In the genomic region with DNA sequence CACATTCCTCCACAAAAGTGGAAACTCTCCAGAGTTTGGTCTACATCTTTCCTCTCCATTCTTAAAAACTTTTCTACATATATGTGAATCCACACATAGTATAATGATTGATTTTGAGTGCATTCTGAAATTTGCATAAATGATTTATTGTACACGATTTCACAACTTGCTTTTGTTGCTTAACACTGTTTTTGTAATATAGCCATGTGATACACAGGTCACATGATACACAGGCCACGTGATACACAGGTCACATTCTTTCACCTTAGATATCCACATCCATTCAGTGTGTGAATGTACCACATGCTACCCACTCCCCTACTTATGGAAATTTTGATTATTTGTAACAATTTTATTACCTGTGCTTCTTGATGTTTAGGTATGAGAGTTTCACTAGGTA, we compare ENCODE assay signal across 14 cellular contexts.
DNase-seq lines count a peak whose midpoint lies in the region; ATAC-seq, FAIRE-seq and TF ChIP-seq lines count a peak whose summit lies in the region.
"Had no signal": no experiment of that assay in that cellular context is flagged by ENCODE, and none has a peak within 500 bp of the region (broad histone marks: within the 10 kb centered on the region; RNA-seq: fewer than 3 reads in every experiment).

No MANE protein-coding gene starts in this region.

- H3K36me3 ChIP-seq in Caco-2 (ENCODE audit: control insufficient read depth, insufficient read depth, low read length): no peaks in the 10 kb centered on the region
- H3K36me3 ChIP-seq in K562 (ENCODE audit: control insufficient read depth, insufficient read depth, low read length): no peaks in the 10 kb centered on the region
- H3K36me3 ChIP-seq: ascending aorta, neutrophil had no signal

- H3K4me3 Mint-ChIP-seq in Caco-2 (ENCODE audit: unreplicated experiment): no peak overlapping the region
- H3K4me3 Mint-ChIP-seq in nephron: no peak overlapping the region
- H3K4me3 Mint-ChIP-seq: dendritic cell treated with granulocyte-macrophage colony-stimulating factor and Interleukin-4, amounts not matched to agents 40 ng/mL and 50 ng/mL, for 4 days had no signal

- H3K27me3 ChIP-seq in Caco-2 (replicated peaks; ENCODE audit: control insufficient read depth, insufficient read depth, low read length): no peaks in the 10 kb centered on the region
- no peaks in the 10 kb centered on the region for H3K27me3 ChIP-seq in K562 (ENCODE audit: control insufficient read depth in 2 of 2, insufficient read depth in 2 of 2, low read length in 2 of 2)
- H3K27me3 ChIP-seq: ascending aorta, neutrophil had no signal

- no peak for FAIRE-seq in K562 (lab: Jason Lieb, UNC)

- CTCF ChIA-PET in Caco-2 (lab: Charles Lee) (no interaction called here), K562 (lab: Yijun Ruan, JAX; ENCODE audit: low intra/inter-chr PET ratio) (no interaction called here)

- no peaks in the 10 kb centered on the region for H3K79me2 ChIP-seq in K562 (ENCODE audit: control insufficient read depth, insufficient read depth, low read length)

- no peak overlapping the region for H3K9ac ChIP-seq in K562 (ENCODE audit: insufficient read depth in 1 of 2, low read depth in 2 of 2, low read length in 2 of 2)

- H3K36me3 Mint-ChIP-seq in Caco-2 (ENCODE audit: insufficient read depth, unreplicated experiment) (peaks cover 10% of the 10 kb centered on the region), nephron (ENCODE audit: low read depth) (no peaks in the 10 kb centered on the region)

- DNase-seq in Caco-2: peak; percentile 59 to 64
- DNase-seq in LNCaP clone FGC (ENCODE audit: low read depth): peak; percentile 70
- DNase-seq in K562 (ENCODE audit: extremely low read depth in 1 of 4, low spot score in 3 of 4): peak in 2 of 4 experiments; percentile 10 to 28
- DNase-seq in posterior cingulate gyrus: no peak
- no peak for DNase-seq in activated CD4-positive, alpha-beta T cell treated with anti-CD3 and anti-CD28 coated beads for 48 hours
- DNase-seq in NCI-H1417 (lab: John Stamatoyannopoulos, UW): no peak
- no peak for DNase-seq in hypothalamus (lab: John Stamatoyannopoulos, UW)
- DNase-seq: activated gamma-delta T cell treated with Interleukin-2 at 50 U/mL for 16 hours, NCI-H226 had no signal

- in situ Hi-C loops in K562 (cut with MboI): no loop called here

- ATAC-seq in K562: no peak

- H3K4me3 ChIP-seq in Caco-2 (ENCODE audit: low read depth, low read length): no peak overlapping the region
- no peak overlapping the region for H3K4me3 ChIP-seq in LNCaP clone FGC (ENCODE audit: low read depth, low read length)
- H3K4me3 ChIP-seq in K562: no peak overlapping the region
- H3K4me3 ChIP-seq: ascending aorta, smooth muscle cell had no signal

- no peaks in the 10 kb centered on the region for H3K9me1 ChIP-seq in K562 (ENCODE audit: control insufficient read depth, insufficient read depth, low read length)

- POLR2A ChIA-PET in Caco-2 (lab: Charles Lee): no interaction called here
- POLR2A ChIA-PET in K562 (lab: Yijun Ruan, JAX): no interaction called here

- TF ChIP-seq POLR2A in K562 (conservative IDR thresholded peaks at IDR 0.05): no peak

- no peak for TF ChIP-seq EP300 in K562 (IDR thresholded peaks at IDR 0.05; ENCODE audit: low read length)

- TF ChIP-seq CTCF in Caco-2 (IDR thresholded peaks at IDR 0.05; ENCODE audit: insufficient read depth in 1 of 2, low read depth in 1 of 2, low read length in 1 of 2, severe bottlenecking in 1 of 2, unreplicated experiment in 1 of 2): no peak
- TF ChIP-seq CTCF in LNCaP clone FGC (IDR thresholded peaks at IDR 0.05; ENCODE audit: control insufficient read depth, extremely low read depth, insufficient read depth): no peak
- TF ChIP-seq CTCF in K562 (IDR thresholded peaks at IDR 0.05 in 2 of 3, conservative IDR thresholded peaks at IDR 0.05 in 1 of 3; ENCODE audit: insufficient read depth in 2 of 3, low read depth in 1 of 3, low read length in 3 of 3): no peak
- TF ChIP-seq CTCF in nephron (IDR thresholded peaks at IDR 0.05; ENCODE audit: unreplicated experiment in 3 of 3): no peak

- no peak overlapping the region for H3K4me2 ChIP-seq in K562 (ENCODE audit: insufficient read depth, low read length)
- H3K4me2 ChIP-seq: smooth muscle cell had no signal

- peaks cover 72% of the 10 kb centered on the region for H3K4me1 ChIP-seq in Caco-2
- peaks cover 0 to 9% of the 10 kb centered on the region in 2 experiments; a peak in 4 of 5 replicates for H3K4me1 ChIP-seq in K562 (replicated peaks in 1 of 2; ENCODE audit: control insufficient read depth in 2 of 2, insufficient read depth in 2 of 2, low read length in 2 of 2)
- H3K4me1 ChIP-seq: ascending aorta had no signal

- H3K27ac Mint-ChIP-seq in Caco-2 (ENCODE audit: unreplicated experiment) (peak overlapping the region; percentile 64), nephron (peak overlapping the region in 2 of 3 experiments; percentile 39 to 84)
- H3K27ac Mint-ChIP-seq: dendritic cell treated with granulocyte-macrophage colony-stimulating factor and Interleukin-4, amounts not matched to agents 40 ng/mL and 50 ng/mL, for 4 days had no signal

- no peak overlapping the region for H2AFZ ChIP-seq in K562 (ENCODE audit: low read depth, low read length)

- H3K4me1 Mint-ChIP-seq in Caco-2 (ENCODE audit: low read depth, unreplicated experiment): peaks cover 73% of the 10 kb centered on the region
- peaks cover 60% of the 10 kb centered on the region for H3K4me1 Mint-ChIP-seq in nephron

- H4K20me1 ChIP-seq in K562 (replicated peaks; ENCODE audit: control insufficient read depth, insufficient read depth, low read length): no peaks in the 10 kb centered on the region

- H3K27me3 Mint-ChIP-seq in Caco-2 (ENCODE audit: insufficient read depth, unreplicated experiment) (no peaks in the 10 kb centered on the region), nephron (ENCODE audit: low read depth) (no peaks in the 10 kb centered on the region)
- H3K27me3 Mint-ChIP-seq: dendritic cell treated with granulocyte-macrophage colony-stimulating factor and Interleukin-4, amounts not matched to agents 40 ng/mL and 50 ng/mL, for 4 days had no signal

- WGBS in K562 (ENCODE audit: insufficient coverage, low coverage, missing lambda C conversion rate): 24% methylated on average over 2 of the region's 2 CpGs

- H3K9me3 Mint-ChIP-seq in Caco-2 (ENCODE audit: unreplicated experiment) (no peaks in the 10 kb centered on the region), nephron (no peaks in the 10 kb centered on the region)
- H3K9me3 Mint-ChIP-seq: dendritic cell treated with granulocyte-macrophage colony-stimulating factor and Interleukin-4, amounts not matched to agents 40 ng/mL and 50 ng/mL, for 4 days had no signal

- H3K27ac ChIP-seq in K562 (ENCODE audit: extremely low read depth, low read depth, low read length): no peak overlapping the region
- H3K27ac ChIP-seq: ascending aorta, neutrophil had no signal

- BruUV-seq in Caco-2 (replicated peaks; lab: Mats Ljungman, UMichigan) (no TSS peak), K562 (replicated peaks; lab: Mats Ljungman, UMichigan) (no TSS peak)

- intact Hi-C loops in Caco-2 (cut with micrococcal nuclease; ENCODE audit: unreplicated experiment) (no loop called here), K562 (cut with micrococcal nuclease) (no loop called here), posterior cingulate gyrus (cut with DNase I) (no loop called here)

- TF ChIP-seq RAD21 in K562 (CRISPR knock-in tag; conservative IDR thresholded peaks at IDR 0.05 in 1 of 2, IDR thresholded peaks at IDR 0.05 in 1 of 2): no peak

- H3K9me3 ChIP-seq in Caco-2 (no peaks in the 10 kb centered on the region), K562 (replicated peaks; ENCODE audit: control insufficient read depth, insufficient read depth, low read depth, low read length) (no peaks in the 10 kb centered on the region)
- H3K9me3 ChIP-seq: ascending aorta, neutrophil had no signal

TF ChIP-seq in K562, 482 proteins besides CTCF, POLR2A, EP300 and RAD21 (continues in another document):
- TF ChIP-seq, protein P1, sequence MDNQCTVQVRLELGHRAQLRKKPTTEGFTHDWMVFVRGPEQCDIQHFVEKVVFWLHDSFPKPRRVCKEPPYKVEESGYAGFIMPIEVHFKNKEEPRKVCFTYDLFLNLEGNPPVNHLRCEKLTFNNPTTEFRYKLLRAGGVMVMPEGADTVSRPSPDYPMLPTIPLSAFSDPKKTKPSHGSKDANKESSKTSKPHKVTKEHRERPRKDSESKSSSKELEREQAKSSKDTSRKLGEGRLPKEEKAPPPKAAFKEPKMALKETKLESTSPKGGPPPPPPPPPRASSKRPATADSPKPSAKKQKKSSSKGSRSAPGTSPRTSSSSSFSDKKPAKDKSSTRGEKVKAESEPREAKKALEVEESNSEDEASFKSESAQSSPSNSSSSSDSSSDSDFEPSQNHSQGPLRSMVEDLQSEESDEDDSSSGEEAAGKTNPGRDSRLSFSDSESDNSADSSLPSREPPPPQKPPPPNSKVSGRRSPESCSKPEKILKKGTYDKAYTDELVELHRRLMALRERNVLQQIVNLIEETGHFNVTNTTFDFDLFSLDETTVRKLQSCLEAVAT (IDR thresholded peaks at IDR 0.05): no peak
- TF ChIP-seq BCL6 (CRISPR knock-in tag; IDR thresholded peaks at IDR 0.05): no peak
- TF ChIP-seq TOE1 (IDR thresholded peaks at IDR 0.05; ENCODE audit: borderline replicate concordance): peak; percentile 72; the same call in 1 of the 2 replicates
- TF ChIP-seq TOE1 (CRISPR knock-in tag; IDR thresholded peaks at IDR 0.05; ENCODE audit: borderline replicate concordance, low read depth): no peak
- TF ChIP-seq SMARCB1 (IDR thresholded peaks at IDR 0.05; ENCODE audit: insufficient read length, low read depth): no peak
- TF ChIP-seq, protein P2, sequence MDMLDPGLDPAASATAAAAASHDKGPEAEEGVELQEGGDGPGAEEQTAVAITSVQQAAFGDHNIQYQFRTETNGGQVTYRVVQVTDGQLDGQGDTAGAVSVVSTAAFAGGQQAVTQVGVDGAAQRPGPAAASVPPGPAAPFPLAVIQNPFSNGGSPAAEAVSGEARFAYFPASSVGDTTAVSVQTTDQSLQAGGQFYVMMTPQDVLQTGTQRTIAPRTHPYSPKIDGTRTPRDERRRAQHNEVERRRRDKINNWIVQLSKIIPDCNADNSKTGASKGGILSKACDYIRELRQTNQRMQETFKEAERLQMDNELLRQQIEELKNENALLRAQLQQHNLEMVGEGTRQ (CRISPR knock-in tag; IDR thresholded peaks at IDR 0.05): peak; percentile 85
- TF ChIP-seq HEY1 (CRISPR knock-in tag; IDR thresholded peaks at IDR 0.05; ENCODE audit: borderline replicate concordance): no peak

Comparison
In these comparisons a context has a peak if more than half of its experiments do, and no peak if none do; other contexts are left out.
1. DNase-seq: peak in Caco-2 (2 of 2) and LNCaP clone FGC (single experiment); none in posterior cingulate gyrus (0 of 10), activated CD4-positive, alpha-beta T cell treated with anti-CD3 and anti-CD28 coated beads for 48 hours (single experiment), NCI-H1417 (0 of 3) and hypothalamus (0 of 51).